ENCODE assay signal across 10 cellular contexts in genomic region chr9:127445851-127446719, GRCh38. TPM values are rescaled to one million over a fixed set of nuclear protein-coding genes. Genes with fewer than 3 reads are reported as not detected.
DNase-seq lines count a peak whose midpoint lies in the region; ATAC-seq and TF ChIP-seq lines count a peak whose summit lies in the region.
"Had no signal": no experiment of that assay in that cellular context is flagged by ENCODE, and none has a peak within 500 bp of the region (broad histone marks: within the 10 kb centered on the region; RNA-seq: fewer than 3 reads in every experiment).

No MANE protein-coding gene starts in this region.

- TF ChIP-seq POLR2A in heart left ventricle (IDR thresholded peaks at IDR 0.05): no peak

- CTCF ChIA-PET in activated B cell treated with CpG ODN at 0.5 μM for 24 hours (lab: Charles Lee): no interaction called here
- CTCF ChIA-PET in naive thymus-derived CD4-positive, alpha-beta T cell (lab: Charles Lee): interaction anchor here (0.6 kb wide), 1 partner anchor 154 kb away, joined by 4 read pairs; no protein-coding TSS in a partner anchor

- peaks cover 21 to 82% (median 36%) of the 10 kb centered on the region in 3 experiments for H3K36me3 ChIP-seq in naive thymus-derived CD4-positive, alpha-beta T cell (ENCODE audit: control insufficient read depth in 2 of 3, insufficient read depth in 3 of 3, low read length in 3 of 3)
- H3K36me3 ChIP-seq in heart left ventricle (peaks cover 0 to 89% (median 83%) of the 10 kb centered on the region in 9 donors), brain microvascular endothelial cell (replicated peaks) (peaks cover 92% of the 10 kb centered on the region)

- peaks cover 84% of the 10 kb centered on the region for H3K36me3 Mint-ChIP-seq in activated B cell treated with CpG ODN at 0.5 μM for 24 hours (ENCODE audit: low read depth)
- peaks cover 10 to 91% (median 41%) of the 10 kb centered on the region in 5 donors for H3K36me3 Mint-ChIP-seq in naive thymus-derived CD4-positive, alpha-beta T cell

- H3K4me1 Mint-ChIP-seq in activated B cell treated with CpG ODN at 0.5 μM for 24 hours: peaks cover 37% of the 10 kb centered on the region
- peaks cover 21 to 34% (median 30%) of the 10 kb centered on the region in 7 donors for H3K4me1 Mint-ChIP-seq in naive thymus-derived CD4-positive, alpha-beta T cell

- no peak overlapping the region for H3K27ac ChIP-seq in naive thymus-derived CD4-positive, alpha-beta T cell (ENCODE audit: low read depth, low read length)
- H3K27ac ChIP-seq in heart left ventricle: no peak overlapping the region
- no peak overlapping the region for H3K27ac ChIP-seq in brain microvascular endothelial cell

- H3K9me3 Mint-ChIP-seq in activated B cell treated with CpG ODN at 0.5 μM for 24 hours: no peaks in the 10 kb centered on the region
- peaks cover 0 to 14% (median 0%) of the 10 kb centered on the region in 11 donors for H3K9me3 Mint-ChIP-seq in naive thymus-derived CD4-positive, alpha-beta T cell

- no peak overlapping the region for H3K4me3 ChIP-seq in HFF-Myc (replicated peaks; ENCODE audit: low read depth, low read length)
- no peak overlapping the region for H3K4me3 ChIP-seq in naive thymus-derived CD4-positive, alpha-beta T cell (ENCODE audit: low read length)
- no peak overlapping the region for H3K4me3 ChIP-seq in heart left ventricle
- no peak overlapping the region for H3K4me3 ChIP-seq in brain microvascular endothelial cell (ENCODE audit: low read depth, low read length)

- no peak for TF ChIP-seq CTCF in HFF-Myc (IDR thresholded peaks at IDR 0.05; ENCODE audit: low read depth, low read length, missing control alignments)
- no peak for TF ChIP-seq CTCF in activated B cell treated with CpG ODN at 0.5 μM for 24 hours (IDR thresholded peaks at IDR 0.05)
- TF ChIP-seq CTCF in heart left ventricle (IDR thresholded peaks at IDR 0.05): no peak
- no peak for TF ChIP-seq CTCF in brain microvascular endothelial cell (IDR thresholded peaks at IDR 0.05; ENCODE audit: low read depth, low read length, missing control alignments)

- ATAC-seq in activated B cell treated with CpG ODN at 0.5 μM for 24 hours (ENCODE audit: low read depth) (no peak), heart left ventricle (no peak)
- no peak for ATAC-seq in naive thymus-derived CD4-positive, alpha-beta T cell

- no peaks in the 10 kb centered on the region for H3K27me3 ChIP-seq in naive thymus-derived CD4-positive, alpha-beta T cell (ENCODE audit: control insufficient read depth in 2 of 2, insufficient read depth in 2 of 2, low read length in 2 of 2)
- no peaks in the 10 kb centered on the region for H3K27me3 ChIP-seq in heart left ventricle
- no peaks in the 10 kb centered on the region for H3K27me3 ChIP-seq in brain microvascular endothelial cell (replicated peaks)

- in situ Hi-C loops in brain microvascular endothelial cell (cut with HindIII; ENCODE audit: low pct_ligation_motif_present, low sequenced_read_pairs): no loop called here

- POLR2A ChIA-PET in activated B cell treated with CpG ODN at 0.5 μM for 24 hours (lab: Charles Lee): interaction anchor here (1.7 to 3.0 kb wide), 3 partner anchors 9 to 49 kb away, joined by 6 to 15 read pairs (median 7); partner anchors contain the start of genes SLC2A8 and ZNF79
- POLR2A ChIA-PET in naive thymus-derived CD4-positive, alpha-beta T cell (lab: Charles Lee): no interaction called here

- intact Hi-C loops in activated B cell treated with CpG ODN at 0.5 μM for 24 hours (cut with micrococcal nuclease) (no loop called here), heart left ventricle (cut with DNase I) (no loop called here)
- intact Hi-C loops in naive thymus-derived CD4-positive, alpha-beta T cell (cut with micrococcal nuclease): no loop called here

- no peaks in the 10 kb centered on the region for H3K27me3 Mint-ChIP-seq in activated B cell treated with CpG ODN at 0.5 μM for 24 hours
- H3K27me3 Mint-ChIP-seq in naive thymus-derived CD4-positive, alpha-beta T cell: no peaks in the 10 kb centered on the region

- peak; percentile 65 for DNase-seq in DMS53 (lab: John Stamatoyannopoulos, UW)
- no peak for DNase-seq in DMS53 treated with DMSO at 0.1 percent for 48 hours (lab: John Stamatoyannopoulos, UW; ENCODE audit: unreplicated experiment)
- DNase-seq in HFF-Myc (ENCODE audit: extremely low read depth, low read depth): peak; percentile 27
- DNase-seq in activated B cell treated with CpG ODN at 0.5 μM for 24 hours: no peak
- no peak for DNase-seq in naive thymus-derived CD4-positive, alpha-beta T cell
- DNase-seq in NCI-H2107 treated with DMSO at 0.1 percent for 48 hours (lab: John Stamatoyannopoulos, UW; ENCODE audit: unreplicated experiment): no peak
- DNase-seq in heart left ventricle: no peak
- no peak for DNase-seq in brain microvascular endothelial cell
- DNase-seq: central memory CD4-positive, alpha-beta T cell; NCI-H1417 had no signal

- WGBS in heart left ventricle, 4 donors: 85 to 89% (median 87%) methylated on average over 4 of the region's 4 CpGs

- peaks cover 17% of the 10 kb centered on the region in 2 donors for H3K4me1 ChIP-seq in naive thymus-derived CD4-positive, alpha-beta T cell (ENCODE audit: control insufficient read depth in 2 of 2, insufficient read depth in 2 of 2, low read length in 2 of 2)
- H3K4me1 ChIP-seq in heart left ventricle: peaks cover 0 to 24% (median 19%) of the 10 kb centered on the region in 12 donors

- peak overlapping the region; percentile 66 for H3K27ac Mint-ChIP-seq in activated B cell treated with CpG ODN at 0.5 μM for 24 hours
- H3K27ac Mint-ChIP-seq in naive thymus-derived CD4-positive, alpha-beta T cell: peak overlapping the region in 5 of 9 donors; percentile 3 to 84 (median 43)

- H3K4me3 Mint-ChIP-seq in activated B cell treated with CpG ODN at 0.5 μM for 24 hours: no peak overlapping the region
- no peak overlapping the region for H3K4me3 Mint-ChIP-seq in naive thymus-derived CD4-positive, alpha-beta T cell

- no peaks in the 10 kb centered on the region for H3K9me3 ChIP-seq in naive thymus-derived CD4-positive, alpha-beta T cell (ENCODE audit: control insufficient read depth in 2 of 3, low read length in 3 of 3)
- H3K9me3 ChIP-seq in heart left ventricle: peaks cover 0 to 8% (median 0%) of the 10 kb centered on the region in 12 donors

RNA-seq across cellular contexts. Expression of gene RPL12, which starts 5.1 kb away (rescaled TPM):
- 2,278 and 2,307 TPM in 2 replicates for total RNA-seq in activated B cell treated with CpG ODN at 0.5 μM for 24 hours
- 1,000 to 10,000 TPM; 1,005 to 1,932 (median 1,675) TPM for total RNA-seq in naive thymus-derived CD4-positive, alpha-beta T cell
- 1,000 to 10,000 TPM; 1,937 to 1,958 TPM for polyA plus RNA-seq in naive thymus-derived CD4-positive, alpha-beta T cell
- total RNA-seq in heart left ventricle: 100 to 1,000 TPM; 408 to 937 (median 547) TPM
- 1,000 to 10,000 TPM; 1,225 to 1,523 TPM for polyA plus RNA-seq in heart left ventricle

RNA-seq across cellular contexts. Expression of gene LRSAM1, which starts 5.2 kb away (rescaled TPM):
- total RNA-seq in activated B cell treated with CpG ODN at 0.5 μM for 24 hours (19.4 and 23.9 TPM in 2 replicates), heart left ventricle (10 to 100 TPM; 21.9 to 42.2 (median 31.6) TPM)
- 10 to 100 TPM; 15.1 to 23.3 (median 19.8) TPM for total RNA-seq in naive thymus-derived CD4-positive, alpha-beta T cell
- polyA plus RNA-seq in naive thymus-derived CD4-positive, alpha-beta T cell: 1 to 10 TPM; 4.0 to 7.7 TPM
- 10 to 100 TPM; 22.2 to 38.0 TPM for polyA plus RNA-seq in heart left ventricle

RNA-seq across cellular contexts. Expression of gene ZNF79, which starts 21.9 kb away (rescaled TPM):
- total RNA-seq in activated B cell treated with CpG ODN at 0.5 μM for 24 hours (13.5 and 14.0 TPM in 2 replicates), heart left ventricle (1 to 10 TPM; 4.6 to 7.4 (median 5.8) TPM)
- total RNA-seq in naive thymus-derived CD4-positive, alpha-beta T cell: 10 to 100 TPM in 3 of 5 experiments, 1 to 10 TPM in 2; 4.8 to 17.8 (median 13.6) TPM
- 10 to 100 TPM in 1 of 2 donors, 1 to 10 TPM in 1; 5.1 to 10.8 TPM for polyA plus RNA-seq in naive thymus-derived CD4-positive, alpha-beta T cell
- 1 to 10 TPM; 3.1 to 3.6 TPM for polyA plus RNA-seq in heart left ventricle

RNA-seq across cellular contexts. Expression of gene SLC2A8, which starts 49.1 kb away (rescaled TPM):
- total RNA-seq in activated B cell treated with CpG ODN at 0.5 μM for 24 hours (13.4 and 17.1 TPM in 2 replicates), heart left ventricle (10 to 100 TPM; 12.1 to 25.0 (median 14.9) TPM)
- 1 to 10 TPM in 3 of 5 experiments, under 1 TPM in 2; 0.27 to 4.8 (median 1.3) TPM for total RNA-seq in naive thymus-derived CD4-positive, alpha-beta T cell
- polyA plus RNA-seq in naive thymus-derived CD4-positive, alpha-beta T cell: not detected
- polyA plus RNA-seq in heart left ventricle: 10 to 100 TPM; 15.6 to 22.1 TPM

Comparison
In these comparisons a context has a peak if more than half of its experiments do, and no peak if none do; other contexts are left out.
1. DNase-seq: peak in DMS53 (single experiment) and HFF-Myc (single experiment); none in DMS53 treated with DMSO at 0.1 percent for 48 hours (single experiment), activated B cell treated with CpG ODN at 0.5 μM for 24 hours (single experiment), naive thymus-derived CD4-positive, alpha-beta T cell (0 of 9), NCI-H2107 treated with DMSO at 0.1 percent for 48 hours (single experiment), heart left ventricle (0 of 5) and brain microvascular endothelial cell (single experiment).